In the genomic region with DNA sequence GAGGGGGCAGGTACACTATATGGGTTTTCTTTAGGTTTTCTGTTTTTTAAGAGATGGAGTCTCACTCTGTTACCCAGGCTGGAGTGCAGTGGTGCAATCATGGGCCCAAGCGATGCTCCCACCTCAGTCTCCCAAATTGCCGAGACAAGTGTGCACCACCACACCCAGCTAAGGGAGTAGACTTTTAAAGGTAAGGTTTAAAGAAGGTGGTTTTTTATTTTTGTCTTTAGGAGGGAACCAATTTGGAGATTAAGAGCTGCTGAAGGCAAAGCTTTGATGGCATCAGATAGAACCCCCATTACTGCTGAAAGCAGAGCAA, we compare ENCODE assay signal across 1 cellular context.
TF ChIP-seq lines count a peak whose summit lies in the region.

No MANE protein-coding gene starts in this region.

TF ChIP-seq in K562, 482 proteins besides CTCF, POLR2A, EP300 and RAD21:
- TF ChIP-seq, protein P1, sequence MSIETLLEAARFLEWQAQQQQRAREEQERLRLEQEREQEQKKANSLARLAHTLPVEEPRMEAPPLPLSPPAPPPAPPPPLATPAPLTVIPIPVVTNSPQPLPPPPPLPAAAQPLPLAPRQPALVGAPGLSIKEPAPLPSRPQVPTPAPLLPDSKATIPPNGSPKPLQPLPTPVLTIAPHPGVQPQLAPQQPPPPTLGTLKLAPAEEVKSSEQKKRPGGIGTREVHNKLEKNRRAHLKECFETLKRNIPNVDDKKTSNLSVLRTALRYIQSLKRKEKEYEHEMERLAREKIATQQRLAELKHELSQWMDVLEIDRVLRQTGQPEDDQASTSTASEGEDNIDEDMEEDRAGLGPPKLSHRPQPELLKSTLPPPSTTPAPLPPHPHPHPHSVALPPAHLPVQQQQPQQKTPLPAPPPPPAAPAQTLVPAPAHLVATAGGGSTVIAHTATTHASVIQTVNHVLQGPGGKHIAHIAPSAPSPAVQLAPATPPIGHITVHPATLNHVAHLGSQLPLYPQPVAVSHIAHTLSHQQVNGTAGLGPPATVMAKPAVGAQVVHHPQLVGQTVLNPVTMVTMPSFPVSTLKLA (conservative IDR thresholded peaks at IDR 0.05), result no peak
- TF ChIP-seq ZNF3 (CRISPR knock-in tag; IDR thresholded peaks at IDR 0.05) (no peak), POLR2G (IDR thresholded peaks at IDR 0.05; ENCODE audit: low read depth, low read length) (0 out of 2 replicates have a peak, but pooled peaks have one; percentile 1), ZNF165 (CRISPR knock-in tag; IDR thresholded peaks at IDR 0.05; ENCODE audit: borderline replicate concordance) (no peak)
- TF ChIP-seq, protein P2, sequence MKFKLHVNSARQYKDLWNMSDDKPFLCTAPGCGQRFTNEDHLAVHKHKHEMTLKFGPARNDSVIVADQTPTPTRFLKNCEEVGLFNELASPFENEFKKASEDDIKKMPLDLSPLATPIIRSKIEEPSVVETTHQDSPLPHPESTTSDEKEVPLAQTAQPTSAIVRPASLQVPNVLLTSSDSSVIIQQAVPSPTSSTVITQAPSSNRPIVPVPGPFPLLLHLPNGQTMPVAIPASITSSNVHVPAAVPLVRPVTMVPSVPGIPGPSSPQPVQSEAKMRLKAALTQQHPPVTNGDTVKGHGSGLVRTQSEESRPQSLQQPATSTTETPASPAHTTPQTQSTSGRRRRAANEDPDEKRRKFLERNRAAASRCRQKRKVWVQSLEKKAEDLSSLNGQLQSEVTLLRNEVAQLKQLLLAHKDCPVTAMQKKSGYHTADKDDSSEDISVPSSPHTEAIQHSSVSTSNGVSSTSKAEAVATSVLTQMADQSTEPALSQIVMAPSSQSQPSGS (CRISPR knock-in tag; IDR thresholded peaks at IDR 0.05), result no peak
